In the genomic region with DNA sequence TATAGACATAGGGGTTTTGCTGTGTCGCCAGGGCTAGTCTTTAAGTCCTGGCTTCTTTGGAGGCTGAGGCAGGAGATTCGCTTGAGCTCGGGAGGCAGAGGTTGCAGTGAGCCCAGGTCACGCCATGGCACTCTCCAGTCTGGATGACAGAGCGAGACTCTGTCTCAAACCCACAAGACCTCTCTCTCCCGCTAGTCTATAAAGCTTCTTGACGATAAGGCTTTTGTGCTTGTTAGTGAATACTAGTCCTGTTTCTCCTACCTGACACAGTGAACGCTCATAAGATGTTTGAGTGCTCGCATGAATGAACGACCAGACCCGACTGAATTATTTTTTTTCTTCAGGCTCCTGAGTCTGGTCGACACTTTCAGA, we compare ENCODE assay signal across 8 cellular contexts. TPM values are rescaled to one million over a fixed set of nuclear protein-coding genes. Genes with fewer than 3 reads are reported as not detected.
DNase-seq lines count a peak whose midpoint lies in the region; ATAC-seq and TF ChIP-seq lines count a peak whose summit lies in the region.

No MANE protein-coding gene starts in this region.

- H3F3A ChIP-seq in smooth muscle cell (ENCODE audit: low read depth), result no peaks in the 10 kb centered on the region

- H3K9ac ChIP-seq in smooth muscle cell (ENCODE audit: low read depth), result peak overlapping the region; percentile 76

- H3K36me3 ChIP-seq in right atrium auricular region (peaks cover 12% of the 10 kb centered on the region), smooth muscle cell (ENCODE audit: low read depth) (peaks cover 3% of the 10 kb centered on the region)

- H3K9me3 Mint-ChIP-seq in activated CD4-positive, alpha-beta memory T cell treated with anti-CD3 and anti-CD28 coated beads, Interleukin-2, amount 10 ng/mL, durations not matched to agents 7 days and 5 days, result no peaks in the 10 kb centered on the region

- H3K27ac ChIP-seq in right atrium auricular region, result peak overlapping the region; percentile 82
- peak overlapping the region; percentile 89 for H3K27ac ChIP-seq in smooth muscle cell (ENCODE audit: low read depth)

- peak overlapping the region; percentile 98 for H3K27ac Mint-ChIP-seq in activated CD4-positive, alpha-beta memory T cell treated with anti-CD3 and anti-CD28 coated beads, Interleukin-2, amount 10 ng/mL, durations not matched to agents 7 days and 5 days

- H3K27me3 ChIP-seq in right atrium auricular region (no peaks in the 10 kb centered on the region), smooth muscle cell (ENCODE audit: low read depth) (no peaks in the 10 kb centered on the region)

- peaks cover 34% of the 10 kb centered on the region for H3K36me3 Mint-ChIP-seq in activated CD4-positive, alpha-beta memory T cell treated with anti-CD3 and anti-CD28 coated beads, Interleukin-2, amount 10 ng/mL, durations not matched to agents 7 days and 5 days (ENCODE audit: low read depth)

- 12% methylated on average over 12 of the region's 12 CpGs for WGBS in smooth muscle cell (ENCODE audit: low lambda C conversion rate)

- DNase-seq in right atrium auricular region (ENCODE audit: low spot score) (no peak), Right ventricle myocardium superior (no peak), glomerular endothelial cell (ENCODE audit: extremely low read depth, low read depth, low spot score) (peak; percentile 22), smooth muscle cell (lab: John Stamatoyannopoulos, UW; ENCODE audit: unreplicated experiment) (no peak), middle frontal gyrus (ENCODE audit: extremely low spot score, low spot score) (no peak)
- DNase-seq in activated CD4-positive, alpha-beta memory T cell treated with anti-CD3 and anti-CD28 coated beads, Interleukin-2, amount 10 ng/mL, durations not matched to agents 7 days and 5 days, result no peak

- ATAC-seq in Right ventricle myocardium superior (ENCODE audit: poor library complexity), result no peak
- ATAC-seq in HG03196 (IDR thresholded peaks at IDR 0.05; ENCODE audit: unreplicated experiment), result peak; percentile 12
- ATAC-seq in HG02588 (IDR thresholded peaks at IDR 0.05; ENCODE audit: unreplicated experiment), result no peak

- peak overlapping the region; percentile 78 to 86 for H3K4me3 ChIP-seq in right atrium auricular region
- H3K4me3 ChIP-seq in smooth muscle cell, result peak overlapping the region; percentile 71

- H3K79me2 ChIP-seq in smooth muscle cell (ENCODE audit: low read depth), result peaks cover 37% of the 10 kb centered on the region

- POLR2A ChIA-PET in activated CD4-positive, alpha-beta memory T cell treated with anti-CD3 and anti-CD28 coated beads, Interleukin-2, amount 10 ng/mL, durations not matched to agents 7 days and 5 days (lab: Charles Lee), result interaction anchor here (0.6 to 8.2 kb wide), 41 partner anchors 9 to 624 kb away, joined by 3 to 86 read pairs (median 4); partner anchors contain the start of genes CCAR1, DDX50, DNA2 and HNRNPH3

- peaks cover 31% of the 10 kb centered on the region for H3K4me1 Mint-ChIP-seq in activated CD4-positive, alpha-beta memory T cell treated with anti-CD3 and anti-CD28 coated beads, Interleukin-2, amount 10 ng/mL, durations not matched to agents 7 days and 5 days

- CTCF ChIA-PET in activated CD4-positive, alpha-beta memory T cell treated with anti-CD3 and anti-CD28 coated beads, Interleukin-2, amount 10 ng/mL, durations not matched to agents 7 days and 5 days (lab: Charles Lee), result interaction anchor here (0.6 to 3.3 kb wide), 17 partner anchors 13 to 249 kb away, joined by 3 to 27 read pairs (median 4); partner anchors contain the start of gene KIFBP

- intact Hi-C loops in Right ventricle myocardium superior (cut with DNase I), result no loop called here

- TF ChIP-seq CTCF in right atrium auricular region (IDR thresholded peaks at IDR 0.05) (no peak), smooth muscle cell (IDR thresholded peaks at IDR 0.05; ENCODE audit: borderline replicate concordance, insufficient read depth, poor library complexity, severe bottlenecking) (no peak)

- H4K20me1 ChIP-seq in smooth muscle cell (ENCODE audit: low read depth), result peaks cover 30% of the 10 kb centered on the region

- H3K9me3 ChIP-seq in right atrium auricular region (no peaks in the 10 kb centered on the region), smooth muscle cell (replicated peaks; ENCODE audit: low read depth) (no peaks in the 10 kb centered on the region)

- H3K27me3 Mint-ChIP-seq in activated CD4-positive, alpha-beta memory T cell treated with anti-CD3 and anti-CD28 coated beads, Interleukin-2, amount 10 ng/mL, durations not matched to agents 7 days and 5 days, result no peaks in the 10 kb centered on the region

- H2AFZ ChIP-seq in smooth muscle cell (ENCODE audit: low read depth), result peak overlapping the region; percentile 90

- H3K4me2 ChIP-seq in smooth muscle cell, result peak overlapping the region; percentile 90

- peak overlapping the region; percentile 94 for H3K4me3 Mint-ChIP-seq in activated CD4-positive, alpha-beta memory T cell treated with anti-CD3 and anti-CD28 coated beads, Interleukin-2, amount 10 ng/mL, durations not matched to agents 7 days and 5 days

- H3K4me1 ChIP-seq in right atrium auricular region, result peaks cover 0 to 35% of the 10 kb centered on the region in 2 donors
- peaks cover 10% of the 10 kb centered on the region for H3K4me1 ChIP-seq in smooth muscle cell (ENCODE audit: low read depth)

RNA-seq across cellular contexts. Expression of gene DDX21, which starts 0.6 kb away (rescaled TPM):
- total RNA-seq in right atrium auricular region, result 10 to 100 TPM; 21.4 to 30.0 TPM
- total RNA-seq in Right ventricle myocardium superior, result 18.3 TPM
- total RNA-seq in activated CD4-positive, alpha-beta memory T cell treated with anti-CD3 and anti-CD28 coated beads, Interleukin-2, amount 10 ng/mL, durations not matched to agents 7 days and 5 days, result 10 to 100 TPM; 82.3 to 82.7 TPM
- 58.5 and 70.5 TPM in 2 replicates for total RNA-seq in glomerular endothelial cell
- total RNA-seq in smooth muscle cell, result 47.7 and 52.3 TPM in 2 replicates
- polyA plus RNA-seq in smooth muscle cell, result 9.9 and 11.0 TPM in 2 replicates

RNA-seq across cellular contexts. Expression of gene KIFBP, which starts 33.2 kb away (rescaled TPM):
- 10 to 100 TPM; 36.4 to 48.8 TPM for total RNA-seq in right atrium auricular region
- total RNA-seq in Right ventricle myocardium superior, result 46.0 TPM
- 10 to 100 TPM; 16.4 to 18.3 TPM for total RNA-seq in activated CD4-positive, alpha-beta memory T cell treated with anti-CD3 and anti-CD28 coated beads, Interleukin-2, amount 10 ng/mL, durations not matched to agents 7 days and 5 days
- total RNA-seq in glomerular endothelial cell, result 51.1 and 56.7 TPM in 2 replicates
- total RNA-seq in smooth muscle cell, result 51.8 and 55.1 TPM in 2 replicates
- polyA plus RNA-seq in smooth muscle cell, result 37.6 and 38.0 TPM in 2 replicates

RNA-seq across cellular contexts. Expression of gene DDX50, which starts 54.3 kb away (rescaled TPM):
- total RNA-seq in right atrium auricular region, result 10 to 100 TPM; 18.9 to 22.3 TPM
- total RNA-seq in Right ventricle myocardium superior, result 17.3 TPM
- 10 to 100 TPM; 51.9 to 56.2 TPM for total RNA-seq in activated CD4-positive, alpha-beta memory T cell treated with anti-CD3 and anti-CD28 coated beads, Interleukin-2, amount 10 ng/mL, durations not matched to agents 7 days and 5 days
- total RNA-seq in glomerular endothelial cell, result 19.8 and 22.7 TPM in 2 replicates
- 42.9 and 70.2 TPM in 2 replicates for total RNA-seq in smooth muscle cell
- 35.9 and 38.5 TPM in 2 replicates for polyA plus RNA-seq in smooth muscle cell
